ENCODE assay signal across 11 cellular contexts in the genomic region with DNA sequence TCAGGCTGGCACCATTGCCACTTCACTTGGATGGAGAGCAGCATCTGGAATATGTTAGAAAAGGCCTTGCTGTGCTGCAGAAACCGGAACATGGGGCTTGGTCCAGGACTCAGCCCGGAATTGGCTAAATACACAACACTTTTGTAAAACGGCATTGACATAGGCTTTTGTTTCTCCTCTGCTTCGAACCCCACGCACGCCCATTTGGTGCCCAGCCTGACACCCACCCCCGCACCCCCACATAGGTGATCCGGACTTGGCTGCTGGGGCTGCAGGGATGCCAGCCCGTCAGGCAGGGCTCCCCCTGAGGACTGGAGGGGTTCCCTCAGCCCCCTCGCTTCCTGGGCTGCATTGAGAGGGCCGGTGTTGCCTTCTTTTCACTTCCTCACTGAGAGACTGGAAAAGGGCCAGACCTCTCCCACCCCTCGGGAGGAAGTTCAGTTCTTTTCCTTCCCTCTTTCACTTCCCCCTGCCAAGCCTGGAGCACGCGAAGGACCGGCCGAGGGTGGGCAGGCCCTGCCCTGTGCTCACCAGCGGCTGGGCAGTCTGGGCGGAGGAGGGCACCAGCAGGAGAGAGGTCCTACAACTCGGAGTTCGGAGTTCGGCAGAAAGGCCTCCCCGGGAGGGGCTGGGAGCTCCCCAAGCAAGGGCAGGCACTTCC. TPM values are rescaled to one million over a fixed set of nuclear protein-coding genes. Genes with fewer than 3 reads are reported as not detected.
DNase-seq lines count a peak whose midpoint lies in the region; ATAC-seq, FAIRE-seq and TF ChIP-seq lines count a peak whose summit lies in the region.
"Had no signal": no experiment of that assay in that cellular context is flagged by ENCODE, and none has a peak within 500 bp of the region (broad histone marks: within the 10 kb centered on the region; RNA-seq: fewer than 3 reads in every experiment).

No MANE protein-coding gene starts in this region.

- TF ChIP-seq EP300 in HepG2 (IDR thresholded peaks at IDR 0.05; ENCODE audit: low read depth in 2 of 2, low read length in 2 of 2) (no peak), HepG2 (CRISPR knock-in tag; IDR thresholded peaks at IDR 0.05; ENCODE audit: borderline replicate concordance) (no peak), stomach (IDR thresholded peaks at IDR 0.05) (no peak)

- TF ChIP-seq POLR2A in HepG2 (IDR thresholded peaks at IDR 0.05; ENCODE audit: insufficient read depth in 1 of 2, low read depth in 2 of 2, low read length in 2 of 2): no peak
- no peak for TF ChIP-seq POLR2A in stomach (IDR thresholded peaks at IDR 0.05)

- no TSS peak for BruUV-seq in HepG2 (replicated peaks; lab: Mats Ljungman, UMichigan)

- POLR2A ChIA-PET in HepG2 (lab: Yijun Ruan, JAX): interaction anchor here (0.7 to 9.9 kb wide), 3 partner anchors 15 to 20 kb away, joined by 4 to 543 read pairs (median 5); a partner anchor contains a TSS

- intact Hi-C loops in HepG2 (cut with micrococcal nuclease; ENCODE audit: unreplicated experiment) (no loop called here), stomach (cut with DNase I; ENCODE audit: low total_unique reads) (no loop called here)

- no peak overlapping the region for H3K9ac ChIP-seq in HepG2 (ENCODE audit: insufficient read depth, low read depth, low read length)

- H3K9me3 ChIP-seq in HepG2 (ENCODE audit: low read length) (no peaks in the 10 kb centered on the region), stomach (no peaks in the 10 kb centered on the region)

- no peak for FAIRE-seq in HepG2 (lab: Jason Lieb, UNC)

- in situ Hi-C loops in KBM-7 (cut with MboI; ENCODE audit: low pct_unique_long_range_greater_than_20kb, low sequenced_read_pairs) (no loop called here), HepG2 (cut with HindIII; ENCODE audit: extremely low pct_ligation_motif_present, low pct_unique_long_range_greater_than_20kb) (no loop called here)

- TF ChIP-seq RAD21 in HepG2 (CRISPR knock-in tag; IDR thresholded peaks at IDR 0.05): no peak

- WGBS in HepG2 (ENCODE audit: low lambda C conversion rate): 93% methylated on average over 22 of the region's 22 CpGs
- 36 to 55% (median 50%) methylated on average over 15 to 22 of the region's 22 CpGs for WGBS in stomach, 5 donors

- H4K20me1 ChIP-seq in HepG2 (ENCODE audit: insufficient read depth, low read length): no peaks in the 10 kb centered on the region

- H3K4me3 ChIP-seq in HepG2 (replicated peaks in 1 of 3; ENCODE audit: insufficient read depth in 1 of 3, low read depth in 2 of 3, low read length in 3 of 3) (no peak overlapping the region), stomach (peak overlapping the region in 1 of 4 donors; percentile 7)

- TF ChIP-seq CTCF in HepG2 (CRISPR knock-in tag; IDR thresholded peaks at IDR 0.05) (no peak), stomach (IDR thresholded peaks at IDR 0.05) (no peak)

- CTCF ChIA-PET in HepG2 (lab: Yijun Ruan, JAX; ENCODE audit: low intra/inter-chr PET ratio, low total read pairs): no interaction called here

- H3K4me1 ChIP-seq in HepG2 (ENCODE audit: insufficient read depth, low read length) (peaks cover 89% of the 10 kb centered on the region), stomach (peaks cover 0 to 35% (median 17%) of the 10 kb centered on the region in 4 donors)

- H3K36me3 ChIP-seq in HepG2 (replicated peaks in 1 of 2; ENCODE audit: control insufficient read depth in 1 of 2, insufficient read depth in 2 of 2, low read length in 2 of 2) (no peaks in the 10 kb centered on the region), stomach (no peaks in the 10 kb centered on the region)

- no peak overlapping the region for H3K4me2 ChIP-seq in HepG2 (ENCODE audit: low read depth, low read length)

- H2AFZ ChIP-seq in HepG2 (ENCODE audit: low read length): no peak overlapping the region

- peaks cover 5% of the 10 kb centered on the region for H3K79me2 ChIP-seq in HepG2 (ENCODE audit: insufficient read depth, low read length)

- H3K27me3 ChIP-seq in HepG2 (ENCODE audit: control insufficient read depth in 1 of 2, insufficient read depth in 2 of 2, low read length in 2 of 2): no peaks in the 10 kb centered on the region
- no peaks in the 10 kb centered on the region for H3K27me3 ChIP-seq in stomach

- H3K27ac ChIP-seq in caudate nucleus (ENCODE audit: low read depth, low read length) (peak overlapping the region; percentile 85), HepG2 (ENCODE audit: extremely low read length, insufficient read depth, low read length) (no peak overlapping the region), stomach (peak overlapping the region in 4 of 5 donors; percentile 48 to 71 (median 57))

- ATAC-seq in HepG2 (no peak), GM21529 (IDR thresholded peaks at IDR 0.05; ENCODE audit: unreplicated experiment) (no peak), GM18519 (IDR thresholded peaks at IDR 0.05; ENCODE audit: low FRiP score, unreplicated experiment) (no peak), HG02588 (IDR thresholded peaks at IDR 0.05; ENCODE audit: unreplicated experiment) (no peak)

- DNase-seq in KBM-7 (peak; percentile 55), caudate nucleus (lab: John Stamatoyannopoulos, UW) (peak in 52 of 61 donors; percentile 6 to 90 (median 73)), HepG2 (ENCODE audit: low spot score) (no peak), stomach (no peak), NCI-H2227 (lab: John Stamatoyannopoulos, UW; ENCODE audit: unreplicated experiment) (no peak)
- DNase-seq: DMS153, NCI-H1105 treated with DMSO at 0.1 percent for 48 hours had no signal

RNA-seq across cellular contexts. Expression of a gene that starts 17.9 kb away (rescaled TPM):
- total RNA-seq in HepG2 (2016; rRNA removed; fragmentation: Illumina TruSeq; extraction: Trizol): 300 and 690 TPM in 2 replicates
- total RNA-seq in HepG2 (2016; cell fraction: cytosol; rRNA removed; fragmentation: Illumina TruSeq; extraction: Trizol; ENCODE audit: low read depth): 306 and 400 TPM in 2 replicates
- total RNA-seq in HepG2 (2016; cell fraction: insoluble cytoplasmic fraction; rRNA removed; fragmentation: Illumina TruSeq; extraction: Trizol): 277 and 657 TPM in 2 replicates
- 267 and 341 TPM in 2 replicates for total RNA-seq in HepG2 (2016; cell fraction: membrane; rRNA removed; fragmentation: Illumina TruSeq; extraction: Trizol)
- total RNA-seq in HepG2 (2016; cell fraction: nucleus; rRNA removed; fragmentation: Illumina TruSeq; extraction: Trizol): 478 and 575 TPM in 2 replicates
- 1,005 and 1,077 TPM in 2 replicates for polyA plus RNA-seq in HepG2 (2011; rRNA removed)
- polyA plus RNA-seq in HepG2 (2011; cell fraction: cytosol; rRNA removed): 827 and 1,616 TPM in 2 replicates
- polyA plus RNA-seq in HepG2 (2011; cell fraction: nucleus; rRNA removed): 530 and 563 TPM in 2 replicates
- 560 and 584 TPM in 2 replicates for polyA plus RNA-seq in HepG2 (2012)
- 569 and 650 TPM in 2 replicates for polyA plus RNA-seq in HepG2 (2016; cell fraction: cytosol; fragmentation: Illumina TruSeq; extraction: Trizol; ENCODE audit: low read depth)
- polyA plus RNA-seq in HepG2 (2016; cell fraction: insoluble cytoplasmic fraction; fragmentation: Illumina TruSeq; extraction: Trizol; ENCODE audit: low read depth): 435 and 510 TPM in 2 replicates
- polyA plus RNA-seq in HepG2 (2016; cell fraction: membrane; fragmentation: Illumina TruSeq; extraction: Trizol; ENCODE audit: low read depth): 388 and 429 TPM in 2 replicates
- polyA plus RNA-seq in HepG2 (2016; cell fraction: nucleus; fragmentation: Illumina TruSeq; extraction: Trizol; ENCODE audit: insufficient read depth, low read depth): 1,429 and 1,592 TPM in 2 replicates
- 60.4 and 1,528 TPM in 2 replicates for polyA minus RNA-seq in HepG2 (2011; rRNA and poly(A)+ RNA removed; ENCODE audit: low replicate concordance)
- polyA minus RNA-seq in HepG2 (2011; cell fraction: cytosol; rRNA and poly(A)+ RNA removed): 688 and 730 TPM in 2 replicates
- polyA minus RNA-seq in HepG2 (2011; cell fraction: nucleus; rRNA and poly(A)+ RNA removed): 130 and 153 TPM in 2 replicates
- total RNA-seq in stomach: 1,000 to 10,000 TPM in 1 of 5 donors, 100 to 1,000 TPM in 4; 231 to 2,024 (median 730) TPM
- polyA plus RNA-seq in stomach: 100 to 1,000 TPM; 355 to 952 (median 410) TPM

RNA-seq across cellular contexts. Expression of a gene that starts 33.2 kb away (rescaled TPM):
- total RNA-seq in HepG2 (2016; rRNA removed; fragmentation: Illumina TruSeq; extraction: Trizol): not detected in 2 replicates
- not detected in 2 replicates for total RNA-seq in HepG2 (2016; cell fraction: cytosol; rRNA removed; fragmentation: Illumina TruSeq; extraction: Trizol; ENCODE audit: low read depth)
- total RNA-seq in HepG2 (2016; cell fraction: insoluble cytoplasmic fraction; rRNA removed; fragmentation: Illumina TruSeq; extraction: Trizol): not detected in 2 replicates
- not detected in 2 replicates for total RNA-seq in HepG2 (2016; cell fraction: membrane; rRNA removed; fragmentation: Illumina TruSeq; extraction: Trizol)
- not detected in 2 replicates for total RNA-seq in HepG2 (2016; cell fraction: nucleus; rRNA removed; fragmentation: Illumina TruSeq; extraction: Trizol)
- 0.16 TPM in 1 of 2 replicates, not detected in the other for polyA plus RNA-seq in HepG2 (2011; rRNA removed)
- polyA plus RNA-seq in HepG2 (2011; cell fraction: cytosol; rRNA removed): not detected in 2 replicates
- polyA plus RNA-seq in HepG2 (2011; cell fraction: nucleus; rRNA removed): not detected in 2 replicates
- polyA plus RNA-seq in HepG2 (2012): not detected in 2 replicates
- polyA plus RNA-seq in HepG2 (2016; cell fraction: cytosol; fragmentation: Illumina TruSeq; extraction: Trizol; ENCODE audit: low read depth): not detected in 2 replicates
- not detected in 2 replicates for polyA plus RNA-seq in HepG2 (2016; cell fraction: insoluble cytoplasmic fraction; fragmentation: Illumina TruSeq; extraction: Trizol; ENCODE audit: low read depth)
- polyA plus RNA-seq in HepG2 (2016; cell fraction: membrane; fragmentation: Illumina TruSeq; extraction: Trizol; ENCODE audit: low read depth): not detected in 2 replicates
- polyA plus RNA-seq in HepG2 (2016; cell fraction: nucleus; fragmentation: Illumina TruSeq; extraction: Trizol; ENCODE audit: insufficient read depth, low read depth): not detected in 2 replicates
- polyA minus RNA-seq in HepG2 (2011; rRNA and poly(A)+ RNA removed; ENCODE audit: low replicate concordance): not detected in 2 replicates
- not detected in 2 replicates for polyA minus RNA-seq in HepG2 (2011; cell fraction: cytosol; rRNA and poly(A)+ RNA removed)
- not detected in 2 replicates for polyA minus RNA-seq in HepG2 (2011; cell fraction: nucleus; rRNA and poly(A)+ RNA removed)
- not detected for total RNA-seq in stomach
- polyA plus RNA-seq in stomach: not detected
- total RNA-seq: lung microvascular endothelial cell had no signal

RNA-seq across cellular contexts. Expression of a gene that starts 50.0 kb away (rescaled TPM):
- total RNA-seq in HepG2 (2016; rRNA removed; fragmentation: Illumina TruSeq; extraction: Trizol): 0.07 TPM in 1 of 2 replicates, not detected in the other
- total RNA-seq in HepG2 (2016; cell fraction: cytosol; rRNA removed; fragmentation: Illumina TruSeq; extraction: Trizol; ENCODE audit: low read depth): not detected in 2 replicates
- total RNA-seq in HepG2 (2016; cell fraction: insoluble cytoplasmic fraction; rRNA removed; fragmentation: Illumina TruSeq; extraction: Trizol): not detected in 2 replicates
- not detected in 2 replicates for total RNA-seq in HepG2 (2016; cell fraction: membrane; rRNA removed; fragmentation: Illumina TruSeq; extraction: Trizol)
- not detected in 2 replicates for total RNA-seq in HepG2 (2016; cell fraction: nucleus; rRNA removed; fragmentation: Illumina TruSeq; extraction: Trizol)
- polyA plus RNA-seq in HepG2 (2011; rRNA removed): not detected in 2 replicates
- polyA plus RNA-seq in HepG2 (2011; cell fraction: cytosol; rRNA removed): not detected in 2 replicates
- polyA plus RNA-seq in HepG2 (2011; cell fraction: nucleus; rRNA removed): not detected in 2 replicates
- polyA plus RNA-seq in HepG2 (2012): not detected in 2 replicates
- polyA plus RNA-seq in HepG2 (2016; cell fraction: cytosol; fragmentation: Illumina TruSeq; extraction: Trizol; ENCODE audit: low read depth): not detected in 2 replicates
- not detected in 2 replicates for polyA plus RNA-seq in HepG2 (2016; cell fraction: insoluble cytoplasmic fraction; fragmentation: Illumina TruSeq; extraction: Trizol; ENCODE audit: low read depth)
- not detected in 2 replicates for polyA plus RNA-seq in HepG2 (2016; cell fraction: membrane; fragmentation: Illumina TruSeq; extraction: Trizol; ENCODE audit: low read depth)
- not detected in 2 replicates for polyA plus RNA-seq in HepG2 (2016; cell fraction: nucleus; fragmentation: Illumina TruSeq; extraction: Trizol; ENCODE audit: insufficient read depth, low read depth)
- polyA minus RNA-seq in HepG2 (2011; rRNA and poly(A)+ RNA removed; ENCODE audit: low replicate concordance): not detected in 2 replicates
- not detected in 2 replicates for polyA minus RNA-seq in HepG2 (2011; cell fraction: cytosol; rRNA and poly(A)+ RNA removed)
- 0.25 TPM in 1 of 2 replicates, not detected in the other for polyA minus RNA-seq in HepG2 (2011; cell fraction: nucleus; rRNA and poly(A)+ RNA removed)
- not detected for total RNA-seq in stomach
- polyA plus RNA-seq in stomach: not detected

Comparison
In these comparisons a context has a peak if more than half of its experiments do, and no peak if none do; other contexts are left out.
1. DNase-seq: peak in KBM-7 (single experiment) and caudate nucleus (52 of 61); none in HepG2 (single experiment), stomach (single experiment) and NCI-H2227 (single experiment).